In genomic region chr2:27370026-27370815, GRCh38 we compare ENCODE assay signal across 1 cellular context.
TF ChIP-seq lines count a peak whose summit lies in the region.

EIF2B4 (minus strand) TSS chr2:27370338; CDS start chr2:27370314, 24 bp downstream.
SNX17 (plus strand) TSS chr2:27370616; CDS start chr2:27370744, 128 bp downstream.

TF ChIP-seq in SK-N-SH, 30 proteins besides CTCF, POLR2A, EP300 and RAD21 (continued from another document):
- TF ChIP-seq REST (IDR thresholded peaks at IDR 0.05; ENCODE audit: low read depth, low read length) = peak; percentile 72
- TF ChIP-seq TAF1 (IDR thresholded peaks at IDR 0.05; ENCODE audit: borderline replicate concordance, low read depth, low read length) = peak; percentile 90
- no peak; the same call in none of the 2 replicates for TF ChIP-seq RFX5 (IDR thresholded peaks at IDR 0.05; ENCODE audit: low read length)
- peak; percentile 90 for TF ChIP-seq ZBTB33 (IDR thresholded peaks at IDR 0.05; ENCODE audit: borderline replicate concordance, low read depth)
- peak; percentile 60; the same call in 1 of the 2 replicates for TF ChIP-seq PBX3 (IDR thresholded peaks at IDR 0.05)
